In the genomic region with DNA sequence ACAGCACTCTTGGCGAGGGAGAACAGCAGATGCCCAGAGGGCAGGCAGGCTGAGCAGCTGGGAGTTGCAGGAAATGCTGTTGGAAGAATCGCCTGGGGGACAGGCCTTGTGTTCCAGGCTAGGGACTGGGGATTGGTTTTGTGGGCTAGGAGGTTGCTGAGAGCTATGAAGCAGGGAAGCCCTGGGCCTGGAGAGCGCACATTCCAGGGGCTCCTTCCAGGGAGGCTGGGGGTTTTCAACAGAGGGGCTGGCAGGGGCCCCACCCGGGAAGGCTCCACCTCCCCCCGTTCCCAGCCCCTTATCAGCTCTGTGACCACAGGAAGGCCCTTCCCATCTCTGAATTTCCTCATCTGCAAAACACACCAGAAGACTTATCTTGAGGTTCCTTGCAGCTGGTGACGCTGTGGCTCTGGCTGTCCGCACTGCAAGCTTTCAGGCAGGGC, we compare ENCODE assay signal across 14 cellular contexts. TPM values are rescaled to one million over a fixed set of nuclear protein-coding genes. Genes with fewer than 3 reads are reported as not detected.
DNase-seq lines count a peak whose midpoint lies in the region; ATAC-seq and TF ChIP-seq lines count a peak whose summit lies in the region.
"Had no signal": no experiment of that assay in that cellular context is flagged by ENCODE, and none has a peak within 500 bp of the region (broad histone marks: within the 10 kb centered on the region; RNA-seq: fewer than 3 reads in every experiment).

No MANE protein-coding gene starts in this region.

- no peak overlapping the region for H3K27ac ChIP-seq in SK-N-SH (ENCODE audit: low read depth in 2 of 2, low read length in 1 of 2)

- H3K4me2 ChIP-seq in SK-N-SH, result no peak overlapping the region

- no peaks in the 10 kb centered on the region for H3K36me3 ChIP-seq in SK-N-SH (replicated peaks in 1 of 2; ENCODE audit: control insufficient read depth in 1 of 2, insufficient read depth in 2 of 2, low read length in 1 of 2)

- H3K9me3 Mint-ChIP-seq in stimulated activated naive B cell treated with anti-CD40 and anti-IgM and Interleukin-4, amounts not matched to agents 10 μg/mL and 1 μg/mL and 100 μg/mL, for 72 hours, result no peaks in the 10 kb centered on the region
- H3K9me3 Mint-ChIP-seq: dendritic cell treated with granulocyte-macrophage colony-stimulating factor and Interleukin-4, amounts not matched to agents 40 ng/mL and 50 ng/mL, for 4 days; nephron progenitor cell had no signal

- no peak for TF ChIP-seq EP300 in SK-N-SH (IDR thresholded peaks at IDR 0.05; ENCODE audit: borderline replicate concordance in 1 of 2, low read depth in 1 of 2, low read length in 1 of 2)

- no peak overlapping the region for H3K9ac ChIP-seq in SK-N-SH

- no peaks in the 10 kb centered on the region for H3K27me3 ChIP-seq in SK-N-SH (ENCODE audit: insufficient read depth)

- no peaks in the 10 kb centered on the region for H3K9me3 ChIP-seq in SK-N-SH

- no peaks in the 10 kb centered on the region for H3K79me2 ChIP-seq in SK-N-SH (ENCODE audit: insufficient read depth)

- no peaks in the 10 kb centered on the region for H3K9me2 ChIP-seq in SK-N-SH

- no peaks in the 10 kb centered on the region for H3F3A ChIP-seq in SK-N-SH (replicated peaks; ENCODE audit: insufficient read depth)

- ATAC-seq in SK-N-SH treated with all-trans-retinoic acid at 6 μM for 48 hours, result no peak; the same call in 2 of the 3 replicates
- no peak for ATAC-seq in stimulated activated naive B cell treated with anti-CD40 and anti-IgM and Interleukin-4, amounts not matched to agents 10 μg/mL and 1 μg/mL and 100 μg/mL, for 72 hours (replicated peaks)
- ATAC-seq: activated CD4-positive, CD25-positive, alpha-beta regulatory T cell treated with anti-CD3 and anti-CD28 coated beads, Interleukin-2, amount 50 U/mL, for 24 hours had no signal

- peak overlapping the region; percentile 37 for H3K27ac Mint-ChIP-seq in stimulated activated naive B cell treated with anti-CD40 and anti-IgM and Interleukin-4, amounts not matched to agents 10 μg/mL and 1 μg/mL and 100 μg/mL, for 72 hours
- H3K27ac Mint-ChIP-seq: nephron progenitor cell had no signal

- no peak overlapping the region for H3K4me3 ChIP-seq in SK-N-SH (ENCODE audit: low read depth in 2 of 2, low read length in 1 of 2)

- H2AFZ ChIP-seq in SK-N-SH (ENCODE audit: low read depth), result no peak overlapping the region

- TF ChIP-seq CTCF in SK-N-SH (IDR thresholded peaks at IDR 0.05), result no peak

- no peaks in the 10 kb centered on the region for H3K4me1 Mint-ChIP-seq in stimulated activated naive B cell treated with anti-CD40 and anti-IgM and Interleukin-4, amounts not matched to agents 10 μg/mL and 1 μg/mL and 100 μg/mL, for 72 hours

- H3K27me3 Mint-ChIP-seq in stimulated activated naive B cell treated with anti-CD40 and anti-IgM and Interleukin-4, amounts not matched to agents 10 μg/mL and 1 μg/mL and 100 μg/mL, for 72 hours, result peaks cover 7 to 13% of the 10 kb centered on the region in 2 donors

- no peak for TF ChIP-seq RAD21 in SK-N-SH (IDR thresholded peaks at IDR 0.05; ENCODE audit: low read length)

- no peak overlapping the region for H3K4me3 Mint-ChIP-seq in stimulated activated naive B cell treated with anti-CD40 and anti-IgM and Interleukin-4, amounts not matched to agents 10 μg/mL and 1 μg/mL and 100 μg/mL, for 72 hours
- H3K4me3 Mint-ChIP-seq: dendritic cell treated with granulocyte-macrophage colony-stimulating factor and Interleukin-4, amounts not matched to agents 40 ng/mL and 50 ng/mL, for 4 days; nephron progenitor cell had no signal

- H3K4me1 ChIP-seq in SK-N-SH (ENCODE audit: control insufficient read depth in 1 of 2, insufficient read depth in 2 of 2, low read depth in 1 of 2, low read length in 1 of 2), result peaks cover 0 to 31% of the 10 kb centered on the region in 2 experiments; a peak in 1 of 4 replicates

- no peaks in the 10 kb centered on the region for H4K20me1 ChIP-seq in SK-N-SH (ENCODE audit: insufficient read depth)

- CTCF ChIA-PET in SK-N-SH (lab: Yijun Ruan, JAX), result interaction anchor here (1.0 to 2.9 kb wide), 2 partner anchors 24 to 134 kb away, joined by 3 to 20 read pairs; no protein-coding TSS in a partner anchor

- WGBS in SK-N-SH (ENCODE audit: low lambda C conversion rate), result 48% methylated on average over 5 of the region's 7 CpGs

- DNase-seq in SK-N-SH (peak; percentile 70), UCSD-AML1 (lab: John Stamatoyannopoulos, UW; ENCODE audit: unreplicated experiment) (peak; percentile 55), islet precursor cell (peak; percentile 92), COR-L47 (lab: John Stamatoyannopoulos, UW) (no peak), NCI-H1105 treated with DMSO at 0.1 percent for 48 hours (lab: John Stamatoyannopoulos, UW) (no peak), activated gamma-delta T cell treated with Interleukin-2 at 50 U/mL for 16 hours (no peak)
- DNase-seq in stimulated activated naive B cell treated with anti-CD40 and anti-IgM and Interleukin-4, amounts not matched to agents 10 μg/mL and 1 μg/mL and 100 μg/mL, for 72 hours, result no peak
- DNase-seq: activated T-cell treated with anti-CD3 and anti-CD28 coated beads for 4 hours, amniotic stem cell, nephron progenitor cell, small intestine had no signal

- POLR2A ChIA-PET in SK-N-SH (lab: Yijun Ruan, JAX), result interaction anchor here (0.6 kb wide), 1 partner anchor 24 kb away, joined by 3 read pairs; no protein-coding TSS in a partner anchor

- no peaks in the 10 kb centered on the region for H3K36me3 Mint-ChIP-seq in stimulated activated naive B cell treated with anti-CD40 and anti-IgM and Interleukin-4, amounts not matched to agents 10 μg/mL and 1 μg/mL and 100 μg/mL, for 72 hours

TF ChIP-seq in SK-N-SH, 30 proteins besides CTCF, POLR2A, EP300 and RAD21:
- TF ChIP-seq, protein P1, sequence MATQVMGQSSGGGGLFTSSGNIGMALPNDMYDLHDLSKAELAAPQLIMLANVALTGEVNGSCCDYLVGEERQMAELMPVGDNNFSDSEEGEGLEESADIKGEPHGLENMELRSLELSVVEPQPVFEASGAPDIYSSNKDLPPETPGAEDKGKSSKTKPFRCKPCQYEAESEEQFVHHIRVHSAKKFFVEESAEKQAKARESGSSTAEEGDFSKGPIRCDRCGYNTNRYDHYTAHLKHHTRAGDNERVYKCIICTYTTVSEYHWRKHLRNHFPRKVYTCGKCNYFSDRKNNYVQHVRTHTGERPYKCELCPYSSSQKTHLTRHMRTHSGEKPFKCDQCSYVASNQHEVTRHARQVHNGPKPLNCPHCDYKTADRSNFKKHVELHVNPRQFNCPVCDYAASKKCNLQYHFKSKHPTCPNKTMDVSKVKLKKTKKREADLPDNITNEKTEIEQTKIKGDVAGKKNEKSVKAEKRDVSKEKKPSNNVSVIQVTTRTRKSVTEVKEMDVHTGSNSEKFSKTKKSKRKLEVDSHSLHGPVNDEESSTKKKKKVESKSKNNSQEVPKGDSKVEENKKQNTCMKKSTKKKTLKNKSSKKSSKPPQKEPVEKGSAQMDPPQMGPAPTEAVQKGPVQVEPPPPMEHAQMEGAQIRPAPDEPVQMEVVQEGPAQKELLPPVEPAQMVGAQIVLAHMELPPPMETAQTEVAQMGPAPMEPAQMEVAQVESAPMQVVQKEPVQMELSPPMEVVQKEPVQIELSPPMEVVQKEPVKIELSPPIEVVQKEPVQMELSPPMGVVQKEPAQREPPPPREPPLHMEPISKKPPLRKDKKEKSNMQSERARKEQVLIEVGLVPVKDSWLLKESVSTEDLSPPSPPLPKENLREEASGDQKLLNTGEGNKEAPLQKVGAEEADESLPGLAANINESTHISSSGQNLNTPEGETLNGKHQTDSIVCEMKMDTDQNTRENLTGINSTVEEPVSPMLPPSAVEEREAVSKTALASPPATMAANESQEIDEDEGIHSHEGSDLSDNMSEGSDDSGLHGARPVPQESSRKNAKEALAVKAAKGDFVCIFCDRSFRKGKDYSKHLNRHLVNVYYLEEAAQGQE (IDR thresholded peaks at IDR 0.05; ENCODE audit: low read depth, low read length), result no peak
- TF ChIP-seq SMC3 (IDR thresholded peaks at IDR 0.05; ENCODE audit: low read depth, low read length), result no peak

TF ChIP-seq in SK-N-SH treated with all-trans-retinoic acid at 6 μM for 48 hours, 23 proteins besides CTCF, POLR2A, EP300 and RAD21 (continues in another document):
- no peak for TF ChIP-seq RARB (CRISPR knock-in tag; IDR thresholded peaks at IDR 0.05)
- no peak for TF ChIP-seq ZFP30 (CRISPR knock-in tag; IDR thresholded peaks at IDR 0.05)
- no peak for TF ChIP-seq BACH2 (CRISPR knock-in tag; IDR thresholded peaks at IDR 0.05; ENCODE audit: borderline replicate concordance)
- no peak for TF ChIP-seq GLIS3 (CRISPR knock-in tag; IDR thresholded peaks at IDR 0.05)
- TF ChIP-seq ZNF70 (CRISPR knock-in tag; IDR thresholded peaks at IDR 0.05), result no peak
- no peak for TF ChIP-seq ARNTL (CRISPR knock-in tag; IDR thresholded peaks at IDR 0.05; ENCODE audit: borderline replicate concordance, low read depth)
- TF ChIP-seq, protein P2, sequence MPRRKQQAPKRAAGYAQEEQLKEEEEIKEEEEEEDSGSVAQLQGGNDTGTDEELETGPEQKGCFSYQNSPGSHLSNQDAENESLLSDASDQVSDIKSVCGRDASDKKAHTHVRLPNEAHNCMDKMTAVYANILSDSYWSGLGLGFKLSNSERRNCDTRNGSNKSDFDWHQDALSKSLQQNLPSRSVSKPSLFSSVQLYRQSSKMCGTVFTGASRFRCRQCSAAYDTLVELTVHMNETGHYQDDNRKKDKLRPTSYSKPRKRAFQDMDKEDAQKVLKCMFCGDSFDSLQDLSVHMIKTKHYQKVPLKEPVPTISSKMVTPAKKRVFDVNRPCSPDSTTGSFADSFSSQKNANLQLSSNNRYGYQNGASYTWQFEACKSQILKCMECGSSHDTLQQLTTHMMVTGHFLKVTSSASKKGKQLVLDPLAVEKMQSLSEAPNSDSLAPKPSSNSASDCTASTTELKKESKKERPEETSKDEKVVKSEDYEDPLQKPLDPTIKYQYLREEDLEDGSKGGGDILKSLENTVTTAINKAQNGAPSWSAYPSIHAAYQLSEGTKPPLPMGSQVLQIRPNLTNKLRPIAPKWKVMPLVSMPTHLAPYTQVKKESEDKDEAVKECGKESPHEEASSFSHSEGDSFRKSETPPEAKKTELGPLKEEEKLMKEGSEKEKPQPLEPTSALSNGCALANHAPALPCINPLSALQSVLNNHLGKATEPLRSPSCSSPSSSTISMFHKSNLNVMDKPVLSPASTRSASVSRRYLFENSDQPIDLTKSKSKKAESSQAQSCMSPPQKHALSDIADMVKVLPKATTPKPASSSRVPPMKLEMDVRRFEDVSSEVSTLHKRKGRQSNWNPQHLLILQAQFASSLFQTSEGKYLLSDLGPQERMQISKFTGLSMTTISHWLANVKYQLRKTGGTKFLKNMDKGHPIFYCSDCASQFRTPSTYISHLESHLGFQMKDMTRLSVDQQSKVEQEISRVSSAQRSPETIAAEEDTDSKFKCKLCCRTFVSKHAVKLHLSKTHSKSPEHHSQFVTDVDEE (CRISPR knock-in tag; IDR thresholded peaks at IDR 0.05), result no peak

RNA-seq across cellular contexts. Expression of a gene that starts 21.7 kb away (rescaled TPM):
- 0.43 and 0.70 TPM in 2 replicates for polyA plus RNA-seq in SK-N-SH (2012; rRNA removed)
- 0.21 and 0.33 TPM in 2 replicates for polyA plus RNA-seq in SK-N-SH (2012; cell fraction: cytosol; rRNA removed)
- 0.74 and 0.83 TPM in 2 replicates for polyA plus RNA-seq in SK-N-SH (2012; cell fraction: nucleus; rRNA removed)

Comparison
In these comparisons a context has a peak if more than half of its experiments do, and no peak if none do; other contexts are left out.
1. DNase-seq: peak in SK-N-SH (single experiment), UCSD-AML1 (single experiment) and islet precursor cell (single experiment); none in stimulated activated naive B cell treated with anti-CD40 and anti-IgM and Interleukin-4, amounts not matched to agents 10 μg/mL and 1 μg/mL and 100 μg/mL, for 72 hours (single experiment), COR-L47 (single experiment), NCI-H1105 treated with DMSO at 0.1 percent for 48 hours (single experiment) and activated gamma-delta T cell treated with Interleukin-2 at 50 U/mL for 16 hours (single experiment).